ENCODE assay signal across 10 cellular contexts in the genomic region with DNA sequence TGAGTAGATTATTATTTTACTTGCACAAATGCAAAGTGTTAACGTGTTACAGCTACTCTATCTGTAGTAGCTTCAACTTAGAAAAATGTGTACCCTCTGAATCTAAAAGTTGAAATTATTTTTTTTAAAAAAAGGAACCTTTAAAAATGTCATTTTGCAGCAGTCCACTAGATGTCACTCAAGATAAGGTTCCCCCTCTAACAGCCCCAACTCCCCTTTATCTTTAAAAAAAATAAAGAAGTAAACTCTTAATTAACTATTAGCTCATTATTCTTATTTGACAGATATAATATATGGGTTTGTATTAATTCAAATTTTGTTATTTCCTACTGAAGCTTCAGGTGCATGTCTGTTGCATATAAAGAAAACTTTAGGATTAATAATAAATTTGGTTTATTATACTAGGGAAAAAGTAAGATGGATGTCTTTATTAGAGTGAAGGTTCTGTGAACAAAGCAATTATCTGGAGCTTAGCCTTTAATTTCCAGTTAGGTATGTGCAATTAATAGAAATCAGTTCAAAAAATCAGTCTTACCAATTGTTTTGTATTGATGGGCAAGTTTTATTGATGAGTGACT.
DNase-seq lines count a peak whose midpoint lies in the region; ATAC-seq, FAIRE-seq and TF ChIP-seq lines count a peak whose summit lies in the region.
"Had no signal": no experiment of that assay in that cellular context is flagged by ENCODE, and none has a peak within 500 bp of the region (broad histone marks: within the 10 kb centered on the region; RNA-seq: fewer than 3 reads in every experiment).

No MANE protein-coding gene starts in this region.

- H4K20me1 ChIP-seq in Loucy (ENCODE audit: insufficient read depth, low read length, poor library complexity, severe bottlenecking): no peaks in the 10 kb centered on the region

- H2BK5ac ChIP-seq in neuronal stem cell (ENCODE audit: low read length): no peak overlapping the region

- H3K14ac ChIP-seq in neuronal stem cell (ENCODE audit: low read length): no peak overlapping the region

- no peak overlapping the region for H3K27ac ChIP-seq in neuronal stem cell (replicated peaks; ENCODE audit: low read length)

- no peak overlapping the region for H4K91ac ChIP-seq in neuronal stem cell (ENCODE audit: low read depth, low read length, poor library complexity)

- H3K9ac ChIP-seq in Loucy (ENCODE audit: low read depth, low read length, poor library complexity, severe bottlenecking): no peak overlapping the region
- H3K9ac ChIP-seq in neuronal stem cell (ENCODE audit: low read depth, low read length, poor library complexity): no peak overlapping the region

- H3K4me3 ChIP-seq in Loucy (ENCODE audit: low read length, poor library complexity, severe bottlenecking) (no peak overlapping the region), bronchial epithelial cell (ENCODE audit: low read depth, low read length) (no peak overlapping the region), neuronal stem cell (ENCODE audit: low read length in 2 of 2) (no peak overlapping the region)
- H3K4me3 ChIP-seq: HAP-1 had no signal

- H3K4me2 ChIP-seq in Loucy (ENCODE audit: low read depth, low read length, poor library complexity, severe bottlenecking) (no peak overlapping the region), neuronal stem cell (ENCODE audit: insufficient read depth, low read length, poor library complexity, severe bottlenecking) (no peak overlapping the region)

- H3K4ac ChIP-seq in neuronal stem cell (ENCODE audit: low read length): no peak overlapping the region

- no peaks in the 10 kb centered on the region for H3K9me3 ChIP-seq in Loucy (ENCODE audit: insufficient read depth, low read depth, low read length)
- no peaks in the 10 kb centered on the region for H3K9me3 ChIP-seq in neuronal stem cell (replicated peaks in 1 of 2; ENCODE audit: control insufficient read depth in 2 of 2, insufficient read depth in 1 of 2, low read depth in 1 of 2, low read length in 2 of 2)
- H3K9me3 ChIP-seq: HAP-1 had no signal

- no peaks in the 10 kb centered on the region for H3K79me2 ChIP-seq in Loucy (ENCODE audit: insufficient read depth, low read length)

- H2AK5ac ChIP-seq in neuronal stem cell (ENCODE audit: low read depth, low read length): no peak overlapping the region

- no peak for FAIRE-seq in bronchial epithelial cell (lab: Jason Lieb, UNC)

- H3K18ac ChIP-seq in neuronal stem cell (ENCODE audit: low read length): no peak overlapping the region

- no peaks in the 10 kb centered on the region for H3K79me1 ChIP-seq in neuronal stem cell (ENCODE audit: low read depth, low read length)

- H2BK12ac ChIP-seq in neuronal stem cell (ENCODE audit: low read length): no peak overlapping the region

- TF ChIP-seq CTCF in Loucy (conservative IDR thresholded peaks at IDR 0.05; ENCODE audit: low read length): peak; percentile 61
- peak; percentile 32 for TF ChIP-seq CTCF in bronchial epithelial cell (IDR thresholded peaks at IDR 0.05; ENCODE audit: insufficient read depth, low read length, severe bottlenecking)

- H3K23ac ChIP-seq in neuronal stem cell (ENCODE audit: low read depth, low read length, poor library complexity): no peak overlapping the region

- H3K36me3 ChIP-seq in Loucy (ENCODE audit: insufficient read depth, low read length) (no peaks in the 10 kb centered on the region), bronchial epithelial cell (ENCODE audit: control insufficient read depth, insufficient read depth, low read length) (no peaks in the 10 kb centered on the region), neuronal stem cell (replicated peaks in 1 of 2; ENCODE audit: control insufficient read depth in 2 of 2, insufficient read depth in 2 of 2, low read length in 2 of 2) (no peaks in the 10 kb centered on the region)
- H3K36me3 ChIP-seq: HAP-1 had no signal

- H2BK15ac ChIP-seq in neuronal stem cell (ENCODE audit: low read length): no peak overlapping the region

- H3K27me3 ChIP-seq in Loucy (ENCODE audit: insufficient read depth, low read length, poor library complexity, severe bottlenecking): no peaks in the 10 kb centered on the region
- H3K27me3 ChIP-seq in bronchial epithelial cell (ENCODE audit: control insufficient read depth, insufficient read depth, low read length): no peaks in the 10 kb centered on the region
- no peaks in the 10 kb centered on the region for H3K27me3 ChIP-seq in neuronal stem cell (ENCODE audit: control insufficient read depth in 3 of 3, insufficient read depth in 3 of 3, low read depth in 1 of 3, low read length in 3 of 3)

- H3K4me1 ChIP-seq in Loucy (ENCODE audit: insufficient read depth, low read length, poor library complexity, severe bottlenecking) (no peaks in the 10 kb centered on the region), neuronal stem cell (ENCODE audit: control insufficient read depth in 2 of 2, insufficient read depth in 1 of 2, low read depth in 1 of 2, low read length in 2 of 2) (no peaks in the 10 kb centered on the region)
- H3K4me1 ChIP-seq: HAP-1 had no signal

- no peak overlapping the region for H2AFZ ChIP-seq in Loucy (ENCODE audit: low read length)
- no peak overlapping the region for H2AFZ ChIP-seq in neuronal stem cell (ENCODE audit: low read length)

- no peaks in the 10 kb centered on the region for H3K9me2 ChIP-seq in Loucy (replicated peaks; ENCODE audit: low read depth, low read length)

- DNase-seq in DMS53 (lab: John Stamatoyannopoulos, UW) (peak; percentile 16), DMS53 treated with DMSO at 0.1 percent for 48 hours (lab: John Stamatoyannopoulos, UW; ENCODE audit: unreplicated experiment) (no peak), bronchial epithelial cell (ENCODE audit: low read depth) (peak; percentile 13), neuronal stem cell (ENCODE audit: low spot score) (peak; percentile 3), mesenteric fat pad (ENCODE audit: low spot score) (no peak), HuH-7.5 (ENCODE audit: low spot score) (no peak)
- DNase-seq: NCI-H524 treated with DMSO at 0.1 percent for 48 hours had no signal

- no peak for ATAC-seq in GM18519 (IDR thresholded peaks at IDR 0.05; ENCODE audit: low FRiP score, unreplicated experiment)

- no peak overlapping the region for H4K8ac ChIP-seq in neuronal stem cell (ENCODE audit: low read depth, low read length)

- H2BK120ac ChIP-seq in neuronal stem cell (ENCODE audit: low read depth, low read length): no peak overlapping the region

- WGBS in neuronal stem cell (ENCODE audit: extremely low coverage in 2 of 2, insufficient read length in 2 of 2, insufficient replicate concordance in 1 of 2), 2 donors: no CpG with 5 or more reads among the region's 1 CpG

- no peaks in the 10 kb centered on the region for H3F3A ChIP-seq in Loucy (ENCODE audit: low read depth)

Comparison
In these comparisons a context has a peak if more than half of its experiments do, and no peak if none do; other contexts are left out.
1. DNase-seq: peak in DMS53 (single experiment), bronchial epithelial cell (single experiment) and neuronal stem cell (single experiment); none in DMS53 treated with DMSO at 0.1 percent for 48 hours (single experiment), mesenteric fat pad (single experiment) and HuH-7.5 (single experiment).